9 cellular contexts compared by ENCODE assay signal in the genomic region with DNA sequence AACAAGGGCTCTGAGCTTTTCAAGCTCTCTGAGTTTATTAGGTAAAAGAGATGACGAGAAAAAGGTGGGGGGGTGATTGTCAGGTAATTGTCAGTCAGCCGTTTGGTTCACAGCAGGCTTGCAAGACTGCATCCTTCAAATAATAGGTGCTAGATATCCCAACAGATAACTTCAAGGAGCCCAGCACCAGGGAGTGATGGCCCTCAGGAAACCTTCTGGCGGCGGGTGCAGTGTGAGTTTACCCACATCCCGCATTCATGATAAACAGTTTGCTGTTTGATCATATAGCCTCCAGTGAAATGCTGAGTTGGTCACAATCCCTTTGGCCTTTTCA. TPM values are rescaled to one million over a fixed set of nuclear protein-coding genes. Genes with fewer than 3 reads are reported as not detected.
A peak's percentile ranks its signal among the peaks of the same experiment; 100 is the strongest.
DNase-seq lines count a peak whose midpoint lies in the region; ATAC-seq and TF ChIP-seq lines count a peak whose summit lies in the region.
"Not testable (repeated sequence)": the region's sequence is repeated elsewhere in the genome, so short reads cannot be mapped to it uniquely, and the experiment has no call there.
"Had no signal": no experiment of that assay in that cellular context is flagged by ENCODE, and none has a peak within 500 bp of the region (broad histone marks: within the 10 kb centered on the region; RNA-seq: fewer than 3 reads in every experiment).

No MANE protein-coding gene starts in this region.

- WGBS in sigmoid colon, 2 donors: 63 to 70% methylated on average over 5 of the region's 5 CpGs
- WGBS in tibial nerve, 2 donors: 40 to 68% methylated on average over 5 of the region's 5 CpGs

- not testable (repeated sequence) for H3K27me3 ChIP-seq in CD8-positive, alpha-beta memory T cell (ENCODE audit: insufficient read depth, low read length, poor library complexity, severe bottlenecking); left ventricle myocardium inferior (ENCODE audit: low read depth); sigmoid colon; tibial nerve

- peak overlapping the region; percentile 84 for H3K27ac ChIP-seq in CD8-positive, alpha-beta memory T cell (ENCODE audit: low read depth, low read length)
- H3K27ac ChIP-seq in left ventricle myocardium inferior (replicated peaks) (peak overlapping the region; percentile 96), sigmoid colon (peak overlapping the region in 3 of 4 donors; percentile 12 to 89 (median 25)), tibial nerve (peak overlapping the region in 3 of 4 donors; percentile 90 to 96 (median 95))

- CTCF ChIA-PET in CD8-positive, alpha-beta memory T cell (lab: Charles Lee): interaction anchor here (1.5 to 5.2 kb wide), 4 partner anchors 9 to 77 kb away, joined by 3 to 38 read pairs (median 5); a partner anchor contains a TSS

- not testable (repeated sequence) for TF ChIP-seq CTCF in left ventricle myocardium inferior (IDR thresholded peaks at IDR 0.05; ENCODE audit: borderline replicate concordance); sigmoid colon (IDR thresholded peaks at IDR 0.05); tibial nerve (IDR thresholded peaks at IDR 0.05)

- TF ChIP-seq EP300 in sigmoid colon (IDR thresholded peaks at IDR 0.05); tibial nerve (IDR thresholded peaks at IDR 0.05): not testable (repeated sequence)

- peaks cover 87 to 93% (median 90%) of the 10 kb centered on the region in 3 donors for H3K4me1 Mint-ChIP-seq in CD8-positive, alpha-beta memory T cell
- H3K4me1 Mint-ChIP-seq in T-helper 17 cell: peaks cover 75% of the 10 kb centered on the region
- peaks cover 85% of the 10 kb centered on the region for H3K4me1 Mint-ChIP-seq in activated T-cell treated with anti-CD3 and anti-CD28 coated beads, Interleukin-2, amount 50 U/mL, for 4 hours (ENCODE audit: low read depth)
- H3K4me1 Mint-ChIP-seq in activated naive CD8-positive, alpha-beta T cell treated with anti-CD3 and anti-CD28 coated beads, Interleukin-2, amount 50 U/mL, for 24 hours: peaks cover 96% of the 10 kb centered on the region

- H3K9me3 ChIP-seq in CD8-positive, alpha-beta memory T cell (ENCODE audit: low read length); T-helper 17 cell (ENCODE audit: control insufficient read depth, low read length, poor library complexity, severe bottlenecking); left ventricle myocardium inferior (replicated peaks); sigmoid colon; tibial nerve: not testable (repeated sequence)

- peak in 3 of 5 donors; percentile 41 to 66 (median 58) for DNase-seq in CD8-positive, alpha-beta memory T cell
- DNase-seq in Jurkat, Clone E6-1 (ENCODE audit: low read depth, low spot score): peak; percentile 60
- DNase-seq in T-helper 17 cell: peak; percentile 36 to 57 (median 38)
- not testable (repeated sequence) for DNase-seq in activated T-cell treated with anti-CD3 and anti-CD28 coated beads, Interleukin-2, amount 50 U/mL, for 4 hours; left ventricle myocardium inferior; sigmoid colon; tibial nerve (ENCODE audit: low spot score in 2 of 2)
- peak; percentile 20 for DNase-seq in activated naive CD8-positive, alpha-beta T cell treated with anti-CD3 and anti-CD28 coated beads, Interleukin-2, amount 50 U/mL, for 24 hours

- POLR2A ChIA-PET in CD8-positive, alpha-beta memory T cell (lab: Charles Lee): interaction anchor here (1.2 kb wide), 1 partner anchor 78 kb away, joined by 3 read pairs; a partner anchor contains a TSS

- H3K4me3 Mint-ChIP-seq in CD8-positive, alpha-beta memory T cell: peak overlapping the region; percentile 91 to 99 (median 96)
- peak overlapping the region; percentile 99 for H3K4me3 Mint-ChIP-seq in T-helper 17 cell
- H3K4me3 Mint-ChIP-seq in activated T-cell treated with anti-CD3 and anti-CD28 coated beads, Interleukin-2, amount 50 U/mL, for 4 hours: peak overlapping the region; percentile 27
- H3K4me3 Mint-ChIP-seq in activated naive CD8-positive, alpha-beta T cell treated with anti-CD3 and anti-CD28 coated beads, Interleukin-2, amount 50 U/mL, for 24 hours: peak overlapping the region; percentile 41

- peaks cover 67% of the 10 kb centered on the region for H3K4me1 ChIP-seq in CD8-positive, alpha-beta memory T cell (ENCODE audit: insufficient read depth, low read length)
- H3K4me1 ChIP-seq in left ventricle myocardium inferior (peaks cover 50% of the 10 kb centered on the region), sigmoid colon (peaks cover 0 to 36% (median 26%) of the 10 kb centered on the region in 4 donors), tibial nerve (peaks cover 0 to 65% (median 41%) of the 10 kb centered on the region in 4 donors)

- H3K9me3 Mint-ChIP-seq in CD8-positive, alpha-beta memory T cell; activated T-cell treated with anti-CD3 and anti-CD28 coated beads, Interleukin-2, amount 50 U/mL, for 4 hours; activated naive CD8-positive, alpha-beta T cell treated with anti-CD3 and anti-CD28 coated beads, Interleukin-2, amount 50 U/mL, for 24 hours: not testable (repeated sequence)

- not testable (repeated sequence) for H3K27me3 Mint-ChIP-seq in CD8-positive, alpha-beta memory T cell; T-helper 17 cell; activated T-cell treated with anti-CD3 and anti-CD28 coated beads, Interleukin-2, amount 50 U/mL, for 4 hours (ENCODE audit: low read depth); activated naive CD8-positive, alpha-beta T cell treated with anti-CD3 and anti-CD28 coated beads, Interleukin-2, amount 50 U/mL, for 24 hours

- peak overlapping the region; percentile 95 for H3K4me3 ChIP-seq in CD8-positive, alpha-beta memory T cell (ENCODE audit: low read length)
- H3K4me3 ChIP-seq in Jurkat, Clone E6-1 (ENCODE audit: low read length): peak overlapping the region; percentile 18; the same call in 1 of the 2 replicates
- not testable (repeated sequence) for H3K4me3 ChIP-seq in left ventricle myocardium inferior, sigmoid colon, tibial nerve

- H3K36me3 Mint-ChIP-seq in CD8-positive, alpha-beta memory T cell: peaks cover 3 to 37% (median 14%) of the 10 kb centered on the region in 3 donors
- not testable (repeated sequence) for H3K36me3 Mint-ChIP-seq in T-helper 17 cell (ENCODE audit: low read depth); activated T-cell treated with anti-CD3 and anti-CD28 coated beads, Interleukin-2, amount 50 U/mL, for 4 hours (ENCODE audit: insufficient read depth); activated naive CD8-positive, alpha-beta T cell treated with anti-CD3 and anti-CD28 coated beads, Interleukin-2, amount 50 U/mL, for 24 hours (ENCODE audit: low read depth)

- peak; percentile 52 for ATAC-seq in T-helper 17 cell
- ATAC-seq in activated T-cell treated with anti-CD3 and anti-CD28 coated beads, Interleukin-2, amount 50 U/mL, for 4 hours: peak; percentile 2 to 3
- peak; percentile 2 for ATAC-seq in activated naive CD8-positive, alpha-beta T cell treated with anti-CD3 and anti-CD28 coated beads, Interleukin-2, amount 50 U/mL, for 24 hours

- H3K27ac Mint-ChIP-seq in CD8-positive, alpha-beta memory T cell: peak overlapping the region; percentile 93 to 100 (median 99)
- H3K27ac Mint-ChIP-seq in T-helper 17 cell: peak overlapping the region; percentile 100
- peak overlapping the region; percentile 82 for H3K27ac Mint-ChIP-seq in activated naive CD8-positive, alpha-beta T cell treated with anti-CD3 and anti-CD28 coated beads, Interleukin-2, amount 50 U/mL, for 24 hours

- intact Hi-C loops in left ventricle myocardium inferior (cut with micrococcal nuclease); sigmoid colon (cut with DNase I): not testable (repeated sequence)

- TF ChIP-seq POLR2A in sigmoid colon (IDR thresholded peaks at IDR 0.05); tibial nerve (IDR thresholded peaks at IDR 0.05): not testable (repeated sequence)

- not testable (repeated sequence) for H3K36me3 ChIP-seq in CD8-positive, alpha-beta memory T cell (ENCODE audit: insufficient read depth, low read length); left ventricle myocardium inferior; sigmoid colon; tibial nerve

RNA-seq across cellular contexts. Expression of a gene that starts 1.2 kb away (rescaled TPM):
- 10 to 100 TPM; 43.1 to 48.3 TPM for total RNA-seq in CD8-positive, alpha-beta memory T cell
- 102 TPM for polyA plus RNA-seq in CD8-positive, alpha-beta memory T cell
- polyA plus RNA-seq in Jurkat, Clone E6-1 (2012; ENCODE audit: insufficient read depth, insufficient read length): 2.3 TPM
- total RNA-seq in T-helper 17 cell (100 to 1,000 TPM; 229 to 265 TPM), left ventricle myocardium inferior (21.3 TPM), sigmoid colon (10 to 100 TPM; 20.2 to 48.9 (median 31.2) TPM), tibial nerve (100 to 1,000 TPM in 1 of 4 donors, 10 to 100 TPM in 3; 60.9 to 149 (median 91.1) TPM)
- 10 to 100 TPM; 14.4 to 17.7 (median 15.5) TPM for total RNA-seq in activated T-cell treated with anti-CD3 and anti-CD28 coated beads, Interleukin-2, amount 50 U/mL, for 4 hours
- 10 to 100 TPM in 2 of 3 donors, 1 to 10 TPM in 1; 7.4 to 36.9 (median 22.2) TPM for polyA plus RNA-seq in sigmoid colon

RNA-seq across cellular contexts. Expression of a gene that starts 39.8 kb away (rescaled TPM):
- under 1 TPM; 0.42 to 0.46 TPM for total RNA-seq in CD8-positive, alpha-beta memory T cell
- not detected for polyA plus RNA-seq in CD8-positive, alpha-beta memory T cell
- polyA plus RNA-seq in Jurkat, Clone E6-1 (2012; ENCODE audit: insufficient read depth, insufficient read length): not detected
- total RNA-seq in T-helper 17 cell: under 1 TPM in 1 of 2 donors, not detected in 1; 0.22 TPM
- under 1 TPM in 1 of 3 donors, not detected in 2; 0.27 TPM for total RNA-seq in activated T-cell treated with anti-CD3 and anti-CD28 coated beads, Interleukin-2, amount 50 U/mL, for 4 hours
- 4.7 TPM for total RNA-seq in left ventricle myocardium inferior
- 10 to 100 TPM in 1 of 4 donors, 1 to 10 TPM in 3; 1.2 to 14.0 (median 5.4) TPM for total RNA-seq in sigmoid colon
- 1 to 10 TPM; 3.2 to 9.3 (median 4.8) TPM for polyA plus RNA-seq in sigmoid colon
- total RNA-seq in tibial nerve: 10 to 100 TPM in 2 of 4 donors, 1 to 10 TPM in 2; 1.2 to 57.6 (median 11.2) TPM
- total RNA-seq: mononuclear cell had no signal

Comparison
In these comparisons a context has a peak if more than half of its experiments do, and no peak if none do; other contexts are left out.
1. H3K27ac ChIP-seq: peak in every context shown above with its lines; median percentile 96 in left ventricle myocardium inferior; 95 in tibial nerve; 84 in CD8-positive, alpha-beta memory T cell; 25 in sigmoid colon.
2. H3K4me3 Mint-ChIP-seq: peak in every context shown above with its lines; median percentile 99 in T-helper 17 cell; 96 in CD8-positive, alpha-beta memory T cell; 41 in activated naive CD8-positive, alpha-beta T cell treated with anti-CD3 and anti-CD28 coated beads, Interleukin-2, amount 50 U/mL, for 24 hours; 27 in activated T-cell treated with anti-CD3 and anti-CD28 coated beads, Interleukin-2, amount 50 U/mL, for 4 hours.
3. ATAC-seq: peak in every context shown above with its lines; median percentile 52 in T-helper 17 cell; 2 in activated T-cell treated with anti-CD3 and anti-CD28 coated beads, Interleukin-2, amount 50 U/mL, for 4 hours; 2 in activated naive CD8-positive, alpha-beta T cell treated with anti-CD3 and anti-CD28 coated beads, Interleukin-2, amount 50 U/mL, for 24 hours.